In genomic region chr5:113548396-113548795, GRCh38 we compare ENCODE assay signal across 25 cellular contexts. TPM values are rescaled to one million over a fixed set of nuclear protein-coding genes. Genes with fewer than 3 reads are reported as not detected.
DNase-seq lines count a peak whose midpoint lies in the region; ATAC-seq, FAIRE-seq and TF ChIP-seq lines count a peak whose summit lies in the region.
"Had no signal": no experiment of that assay in that cellular context is flagged by ENCODE, and none has a peak within 500 bp of the region (broad histone marks: within the 10 kb centered on the region; RNA-seq: fewer than 3 reads in every experiment).

No MANE protein-coding gene starts in this region.

- FAIRE-seq in A549 (lab: Jason Lieb, UNC) = peak; percentile 39
- FAIRE-seq: GM12892, H1 had no signal

- H3K9me3 ChIP-seq in A549 = no peaks in the 10 kb centered on the region
- H3K9me3 ChIP-seq: right atrium auricular region, tibial artery had no signal

- no peak for TF ChIP-seq EP300 in A549 (IDR thresholded peaks at IDR 0.05)

- CTCF ChIA-PET in A549 (lab: Yijun Ruan, JAX) = interaction anchor here (1.1 to 1.3 kb wide), 2 partner anchors 9 to 552 kb away, joined by 3 read pairs; no protein-coding TSS in a partner anchor

- POLR2A ChIA-PET in A549 (lab: Yijun Ruan, JAX) = no interaction called here

- H3K27ac Mint-ChIP-seq in stimulated activated memory B cell treated with anti-CD40 and anti-IgM and Interleukin-4, amounts not matched to agents 10 μg/mL and 1 μg/mL and 100 μg/mL, for 72 hours = no peak overlapping the region
- H3K27ac Mint-ChIP-seq: activated CD4-positive, alpha-beta T cell treated with anti-CD3 and anti-CD28 coated beads, Interleukin-2, amount 10 ng/mL, durations not matched to agents 24 days and 14 days; activated naive CD4-positive, alpha-beta T cell treated with anti-CD3 and anti-CD28 coated beads for 36 hours; stimulated activated naive B cell treated with anti-CD40 and anti-IgM and Interleukin-4, amounts not matched to agents 10 μg/mL and 1 μg/mL and 100 μg/mL, for 72 hours had no signal

- H3K27me3 Mint-ChIP-seq in stimulated activated memory B cell treated with anti-CD40 and anti-IgM and Interleukin-4, amounts not matched to agents 10 μg/mL and 1 μg/mL and 100 μg/mL, for 72 hours = no peaks in the 10 kb centered on the region
- no peaks in the 10 kb centered on the region for H3K27me3 Mint-ChIP-seq in activated T-cell treated with anti-CD3 and anti-CD28 coated beads, Interleukin-2, amount 50 U/mL, for 4 hours (ENCODE audit: low read depth)
- H3K27me3 Mint-ChIP-seq: activated CD4-positive, alpha-beta T cell treated with anti-CD3 and anti-CD28 coated beads, Interleukin-2, amount 10 ng/mL, durations not matched to agents 24 days and 14 days; stimulated activated naive B cell treated with anti-CD40 and anti-IgM and Interleukin-4, amounts not matched to agents 10 μg/mL and 1 μg/mL and 100 μg/mL, for 72 hours had no signal

- H3K4me1 ChIP-seq in A549 = no peaks in the 10 kb centered on the region

- TF ChIP-seq RAD21 in A549 (conservative IDR thresholded peaks at IDR 0.05 in 1 of 2, IDR thresholded peaks at IDR 0.05 in 1 of 2) = no peak

- TF ChIP-seq POLR2A in A549 (IDR thresholded peaks at IDR 0.05; ENCODE audit: low read length) = no peak

- H3K36me3 Mint-ChIP-seq in stimulated activated memory B cell treated with anti-CD40 and anti-IgM and Interleukin-4, amounts not matched to agents 10 μg/mL and 1 μg/mL and 100 μg/mL, for 72 hours = peaks cover 67% of the 10 kb centered on the region
- peaks cover 40% of the 10 kb centered on the region for H3K36me3 Mint-ChIP-seq in activated T-cell treated with anti-CD3 and anti-CD28 coated beads, Interleukin-2, amount 50 U/mL, for 4 hours (ENCODE audit: insufficient read depth)

- no peak overlapping the region for H3K4me2 ChIP-seq in A549

- DNase-seq in A549 (ENCODE audit: low read depth in 1 of 2, low spot score in 1 of 2) = no peak
- DNase-seq in stimulated activated CD8-positive, alpha-beta memory T cell treated with anti-CD3 and anti-CD28 coated beads, Interleukin-4, amount 100 ng/mL, for 48 hours = no peak
- no peak for DNase-seq in activated T-cell treated with anti-CD3 and anti-CD28 coated beads, Interleukin-2, amount 50 U/mL, for 4 hours
- DNase-seq: activated CD4-positive, alpha-beta T cell treated with anti-CD3 and anti-CD28 coated beads, Interleukin-2, amount 10 ng/mL, durations not matched to agents 24 days and 14 days; activated naive CD4-positive, alpha-beta T cell treated with anti-CD3 and anti-CD28 coated beads for 36 hours; aorta; C1 segment of cervical spinal cord; DMS 273 treated with DMSO at 0.1 percent for 48 hours; effector memory CD4-positive, alpha-beta T cell; GF-D8; KBM-7; NCI-H2029; NCI-H524; SHP77; stimulated activated CD4-positive, alpha-beta T cell treated with anti-CD3 and anti-CD28 coated beads, Interleukin-15, amount 100 ng/mL, for 24 hours; stimulated activated naive B cell treated with anti-CD40 and anti-IgM and Interleukin-4, amounts not matched to agents 10 μg/mL and 1 μg/mL and 100 μg/mL, for 72 hours; tibial artery had no signal

- H3K9me3 Mint-ChIP-seq in stimulated activated memory B cell treated with anti-CD40 and anti-IgM and Interleukin-4, amounts not matched to agents 10 μg/mL and 1 μg/mL and 100 μg/mL, for 72 hours = no peaks in the 10 kb centered on the region
- no peaks in the 10 kb centered on the region for H3K9me3 Mint-ChIP-seq in activated T-cell treated with anti-CD3 and anti-CD28 coated beads, Interleukin-2, amount 50 U/mL, for 4 hours
- H3K9me3 Mint-ChIP-seq: activated CD4-positive, alpha-beta T cell treated with anti-CD3 and anti-CD28 coated beads, Interleukin-2, amount 10 ng/mL, durations not matched to agents 24 days and 14 days; activated naive CD4-positive, alpha-beta T cell treated with anti-CD3 and anti-CD28 coated beads for 36 hours; stimulated activated naive B cell treated with anti-CD40 and anti-IgM and Interleukin-4, amounts not matched to agents 10 μg/mL and 1 μg/mL and 100 μg/mL, for 72 hours had no signal

- TF ChIP-seq CTCF in A549 (IDR thresholded peaks at IDR 0.05) = no peak

- H3K4me1 Mint-ChIP-seq in stimulated activated memory B cell treated with anti-CD40 and anti-IgM and Interleukin-4, amounts not matched to agents 10 μg/mL and 1 μg/mL and 100 μg/mL, for 72 hours = no peaks in the 10 kb centered on the region
- peaks cover 16% of the 10 kb centered on the region for H3K4me1 Mint-ChIP-seq in activated T-cell treated with anti-CD3 and anti-CD28 coated beads, Interleukin-2, amount 50 U/mL, for 4 hours (ENCODE audit: low read depth)
- H3K4me1 Mint-ChIP-seq: stimulated activated naive B cell treated with anti-CD40 and anti-IgM and Interleukin-4, amounts not matched to agents 10 μg/mL and 1 μg/mL and 100 μg/mL, for 72 hours had no signal

- ATAC-seq in A549 (no peak), GM19025 (IDR thresholded peaks at IDR 0.05; ENCODE audit: low read depth, unreplicated experiment) (peak; percentile 60), HG02623 (IDR thresholded peaks at IDR 0.05; ENCODE audit: unreplicated experiment) (peak; percentile 68), HG03175 (IDR thresholded peaks at IDR 0.05; ENCODE audit: unreplicated experiment) (peak; percentile 90), GM19035 (IDR thresholded peaks at IDR 0.05; ENCODE audit: unreplicated experiment) (no peak)
- ATAC-seq in stimulated activated memory B cell treated with anti-CD40 and anti-IgM and Interleukin-4, amounts not matched to agents 10 μg/mL and 1 μg/mL and 100 μg/mL, for 72 hours = no peak
- no peak for ATAC-seq in activated T-cell treated with anti-CD3 and anti-CD28 coated beads, Interleukin-2, amount 50 U/mL, for 4 hours
- ATAC-seq: stimulated activated naive B cell treated with anti-CD40 and anti-IgM and Interleukin-4, amounts not matched to agents 10 μg/mL and 1 μg/mL and 100 μg/mL, for 72 hours had no signal

- 97% methylated on average over 2 of the region's 2 CpGs for WGBS in A549 (ENCODE audit: missing lambda C conversion rate)

- no peak overlapping the region for H3K4me3 ChIP-seq in A549
- H3K4me3 ChIP-seq: right atrium auricular region, tibial artery had no signal

- H3K4me3 Mint-ChIP-seq in stimulated activated memory B cell treated with anti-CD40 and anti-IgM and Interleukin-4, amounts not matched to agents 10 μg/mL and 1 μg/mL and 100 μg/mL, for 72 hours = no peak overlapping the region
- H3K4me3 Mint-ChIP-seq in activated T-cell treated with anti-CD3 and anti-CD28 coated beads, Interleukin-2, amount 50 U/mL, for 4 hours = no peak overlapping the region
- H3K4me3 Mint-ChIP-seq: activated CD4-positive, alpha-beta T cell treated with anti-CD3 and anti-CD28 coated beads, Interleukin-2, amount 10 ng/mL, durations not matched to agents 24 days and 14 days; activated naive CD4-positive, alpha-beta T cell treated with anti-CD3 and anti-CD28 coated beads for 36 hours; stimulated activated naive B cell treated with anti-CD40 and anti-IgM and Interleukin-4, amounts not matched to agents 10 μg/mL and 1 μg/mL and 100 μg/mL, for 72 hours had no signal

- no peak overlapping the region for H3K27ac ChIP-seq in A549
- H3K27ac ChIP-seq: right atrium auricular region, tibial artery had no signal

TF ChIP-seq in A549, 52 proteins besides CTCF, POLR2A, EP300 and RAD21:
- TF ChIP-seq MYC (IDR thresholded peaks at IDR 0.05; ENCODE audit: borderline replicate concordance, low read length) (no peak), ZNF302 (CRISPR knock-in tag; IDR thresholded peaks at IDR 0.05) (no peak), CHD2 (IDR thresholded peaks at IDR 0.05; ENCODE audit: low read length, partially characterized antibody) (no peak), EHMT2 (IDR thresholded peaks at IDR 0.05; ENCODE audit: low read depth) (no peak), BCL3 (IDR thresholded peaks at IDR 0.05) (no peak), MAFK (IDR thresholded peaks at IDR 0.05; ENCODE audit: partially characterized antibody) (no peak), CBX8 (IDR thresholded peaks at IDR 0.05) (no peak), CHD4 (IDR thresholded peaks at IDR 0.05; ENCODE audit: borderline replicate concordance) (no peak), FOSL2 (IDR thresholded peaks at IDR 0.05) (no peak), FOSL2 (CRISPR knock-in tag; IDR thresholded peaks at IDR 0.05) (no peak), HMGXB4 (CRISPR knock-in tag; IDR thresholded peaks at IDR 0.05; ENCODE audit: borderline replicate concordance) (no peak), ZFP36 (IDR thresholded peaks at IDR 0.05; ENCODE audit: borderline replicate concordance, partially characterized antibody) (no peak), NPAS2 (CRISPR knock-in tag; IDR thresholded peaks at IDR 0.05; ENCODE audit: borderline replicate concordance) (no peak)

RNA-seq across cellular contexts. Expression of gene YTHDC2, which starts 34.9 kb away (rescaled TPM):
- polyA plus RNA-seq in A549 (2011; rRNA removed) (16.5 and 19.0 TPM in 2 replicates), A549 (2017; fragmentation: RNase III; extraction: RNeasy Plus Mini Kit Qiagen cat#74134 plus additional on column Dnase treatment) (15.6 to 17.2 TPM (median 16.4 TPM) in 3 replicates)
- 3.0 and 3.8 TPM in 2 replicates for polyA plus RNA-seq in A549 (2012; cell fraction: cytosol; rRNA removed)
- 4.7 and 7.1 TPM in 2 replicates for polyA plus RNA-seq in A549 (2012; cell fraction: nucleus; rRNA removed)
- polyA minus RNA-seq in A549 (2011; rRNA and poly(A)+ RNA removed) = 11.0 and 14.8 TPM in 2 replicates
- 10 to 100 TPM; 22.7 to 25.4 (median 23.9) TPM for total RNA-seq in activated T-cell treated with anti-CD3 and anti-CD28 coated beads, Interleukin-2, amount 50 U/mL, for 4 hours

Comparison
In these comparisons a context has a peak if more than half of its experiments do, and no peak if none do; other contexts are left out.
1. ATAC-seq: peak in GM19025 (single experiment), HG02623 (single experiment) and HG03175 (single experiment); none in A549 (0 of 2), stimulated activated memory B cell treated with anti-CD40 and anti-IgM and Interleukin-4, amounts not matched to agents 10 μg/mL and 1 μg/mL and 100 μg/mL, for 72 hours (single experiment), GM19035 (single experiment) and activated T-cell treated with anti-CD3 and anti-CD28 coated beads, Interleukin-2, amount 50 U/mL, for 4 hours (0 of 2).